Comparison of ENCODE assay signal across 8 cellular contexts in genomic region chr1:63691672-63692425, GRCh38.
DNase-seq lines count a peak whose midpoint lies in the region; ATAC-seq, FAIRE-seq and TF ChIP-seq lines count a peak whose summit lies in the region.

No MANE protein-coding gene starts in this region.

- H3K9me3 Mint-ChIP-seq in activated CD8-positive, alpha-beta T cell treated with anti-CD3 and anti-CD28 coated beads, Interleukin-2, amount 10 ng/mL, durations not matched to agents 7 days and 5 days (ENCODE audit: insufficient read depth) = no peaks in the 10 kb centered on the region

- H3K4me3 ChIP-seq in pancreas = no peak overlapping the region

- H3K4me3 Mint-ChIP-seq in activated CD8-positive, alpha-beta T cell treated with anti-CD3 and anti-CD28 coated beads, Interleukin-2, amount 10 ng/mL, durations not matched to agents 7 days and 5 days = no peak overlapping the region

- DNase-seq in Ammon's horn (ENCODE audit: low spot score) (peak; percentile 90), GM12891 (ENCODE audit: insufficient read length, low spot score) (peak; percentile 25), NCI-H446 (lab: John Stamatoyannopoulos, UW) (peak; percentile 86 to 87), glomerular endothelial cell (ENCODE audit: extremely low read depth, low read depth, low spot score) (peak; percentile 83), pancreas (peak in 3 of 6 donors; percentile 63 to 80 (median 67))
- peak; percentile 51 for DNase-seq in activated CD8-positive, alpha-beta T cell treated with anti-CD3 and anti-CD28 coated beads, Interleukin-2, amount 10 ng/mL, durations not matched to agents 7 days and 5 days

- peak; percentile 75 for ATAC-seq in HG03354 (IDR thresholded peaks at IDR 0.05; ENCODE audit: poor library complexity, severe bottlenecking, unreplicated experiment)
- ATAC-seq in activated CD8-positive, alpha-beta T cell treated with anti-CD3 and anti-CD28 coated beads, Interleukin-2, amount 10 ng/mL, durations not matched to agents 7 days and 5 days = peak; percentile 73
- ATAC-seq in pancreas = peak; percentile 95 to 98 (median 96)
- no peak for ATAC-seq in HG02970 (IDR thresholded peaks at IDR 0.05; ENCODE audit: low FRiP score, unreplicated experiment)

- POLR2A ChIA-PET in activated CD8-positive, alpha-beta T cell treated with anti-CD3 and anti-CD28 coated beads, Interleukin-2, amount 10 ng/mL, durations not matched to agents 7 days and 5 days (lab: Charles Lee) = no interaction called here

- no peaks in the 10 kb centered on the region for H3K36me3 ChIP-seq in pancreas

- FAIRE-seq in GM12891 (lab: Jason Lieb, UNC) (peak; percentile 88), pancreas (lab: Jason Lieb, UNC) (peak; percentile 97)

- peaks cover 3% of the 10 kb centered on the region for H3K4me1 Mint-ChIP-seq in activated CD8-positive, alpha-beta T cell treated with anti-CD3 and anti-CD28 coated beads, Interleukin-2, amount 10 ng/mL, durations not matched to agents 7 days and 5 days (ENCODE audit: low read depth)

- peak overlapping the region in 2 of 4 donors; percentile 24 to 59 for H3K27ac ChIP-seq in pancreas

- 15% methylated on average over 7 of the region's 7 CpGs for WGBS in pancreas, 2 donors

- H3K4me1 ChIP-seq in pancreas = peaks cover 0 to 18% (median 10%) of the 10 kb centered on the region in 3 donors

- no peaks in the 10 kb centered on the region for H3K27me3 ChIP-seq in pancreas

- TF ChIP-seq POLR2A in GM12891 (IDR thresholded peaks at IDR 0.05; ENCODE audit: low read depth, low read length) = no peak

- intact Hi-C loops in pancreas (cut with DNase I) = no loop called here

- H3K27ac Mint-ChIP-seq in activated CD8-positive, alpha-beta T cell treated with anti-CD3 and anti-CD28 coated beads, Interleukin-2, amount 10 ng/mL, durations not matched to agents 7 days and 5 days = no peak overlapping the region

- CTCF ChIA-PET in activated CD8-positive, alpha-beta T cell treated with anti-CD3 and anti-CD28 coated beads, Interleukin-2, amount 10 ng/mL, durations not matched to agents 7 days and 5 days (lab: Charles Lee) = interaction anchor here (0.5 to 3.1 kb wide), 30 partner anchors 10 to 554 kb away, joined by 3 to 46 read pairs (median 4); partner anchors contain the start of gene ROR1

- H3K9me3 ChIP-seq in pancreas = no peaks in the 10 kb centered on the region

- peak; percentile 61 to 67 (median 61) for TF ChIP-seq CTCF in pancreas (IDR thresholded peaks at IDR 0.05)

- peaks cover 2% of the 10 kb centered on the region for H3K27me3 Mint-ChIP-seq in activated CD8-positive, alpha-beta T cell treated with anti-CD3 and anti-CD28 coated beads, Interleukin-2, amount 10 ng/mL, durations not matched to agents 7 days and 5 days (ENCODE audit: low read depth)

- H3K36me3 Mint-ChIP-seq in activated CD8-positive, alpha-beta T cell treated with anti-CD3 and anti-CD28 coated beads, Interleukin-2, amount 10 ng/mL, durations not matched to agents 7 days and 5 days (ENCODE audit: low read depth) = no peaks in the 10 kb centered on the region

TF ChIP-seq in GM12891, 5 proteins besides CTCF, POLR2A, EP300 and RAD21:
- no peak for TF ChIP-seq POU2F2 (IDR thresholded peaks at IDR 0.05; ENCODE audit: low read depth, low read length)
- no peak for TF ChIP-seq SPI1 (IDR thresholded peaks at IDR 0.05; ENCODE audit: low read depth, low read length)
- TF ChIP-seq PAX5 (IDR thresholded peaks at IDR 0.05; ENCODE audit: insufficient read depth, low read length, severe bottlenecking) = no peak
- TF ChIP-seq POLR2AphosphoS5 (IDR thresholded peaks at IDR 0.05; ENCODE audit: low read depth, low read length) = no peak
- no peak for TF ChIP-seq TAF1 (IDR thresholded peaks at IDR 0.05; ENCODE audit: low read depth, low read length)
